In genomic region chr15:92011611-92012367, GRCh38 we compare ENCODE assay signal across 2 cellular contexts.
TF ChIP-seq lines count a peak whose summit lies in the region.

No MANE protein-coding gene starts in this region.

TF ChIP-seq in GM23338, 12 proteins besides CTCF, POLR2A, EP300 and RAD21 (continued from another document):
- TF ChIP-seq REST (IDR thresholded peaks at IDR 0.05; ENCODE audit: unreplicated experiment) (no peak), EZH2phosphoT487 (IDR thresholded peaks at IDR 0.05; ENCODE audit: unreplicated experiment) (no peak), POLR2AphosphoS5 (IDR thresholded peaks at IDR 0.05; ENCODE audit: low read depth) (no peak), ZNF331 (CRISPR knock-in tag; IDR thresholded peaks at IDR 0.05; ENCODE audit: low read depth) (no peak), EZH2 (IDR thresholded peaks at IDR 0.05; ENCODE audit: low read depth, unreplicated experiment) (no peak), NANOG (IDR thresholded peaks at IDR 0.05; ENCODE audit: borderline replicate concordance) (no peak), ZNF114 (CRISPR knock-in tag; IDR thresholded peaks at IDR 0.05) (no peak), ETS1 (IDR thresholded peaks at IDR 0.05) (no peak), ZNF462 (CRISPR knock-in tag; IDR thresholded peaks at IDR 0.05) (no peak), CREB1 (CRISPR knock-in tag; IDR thresholded peaks at IDR 0.05; ENCODE audit: low read depth) (no peak), JUNB (IDR thresholded peaks at IDR 0.05; ENCODE audit: unreplicated experiment) (no peak)

TF ChIP-seq in H1, 55 proteins besides CTCF, POLR2A, EP300 and RAD21:
- TF ChIP-seq FOSL1 (IDR thresholded peaks at IDR 0.05; ENCODE audit: insufficient read depth, low read depth, low read length) (no peak), MAFK (IDR thresholded peaks at IDR 0.05; ENCODE audit: low read depth, low read length) (no peak), BRCA1 (IDR thresholded peaks at IDR 0.05; ENCODE audit: low read depth, low read length) (no peak)
TF ChIP-seq in H1: peak in this region for 0.
